ENCODE assay signal across 9 cellular contexts in genomic region chr1:224736619-224737352, GRCh38.
A peak's percentile ranks its signal among the peaks of the same experiment; 100 is the strongest.
DNase-seq lines count a peak whose midpoint lies in the region; ATAC-seq and TF ChIP-seq lines count a peak whose summit lies in the region.
"Had no signal": no experiment of that assay in that cellular context is flagged by ENCODE, and none has a peak within 500 bp of the region (broad histone marks: within the 10 kb centered on the region; RNA-seq: fewer than 3 reads in every experiment).

No MANE protein-coding gene starts in this region.

- H3K4me1 Mint-ChIP-seq in stimulated activated naive B cell treated with anti-CD40 and anti-IgM and Interleukin-4, amounts not matched to agents 10 μg/mL and 1 μg/mL and 100 μg/mL, for 72 hours = peaks cover 10 to 28% of the 10 kb centered on the region in 2 donors

- no peak overlapping the region for H3K4me3 ChIP-seq in fibroblast of the aortic adventitia (ENCODE audit: low read depth, low read length)

- H3K36me3 Mint-ChIP-seq in stimulated activated naive B cell treated with anti-CD40 and anti-IgM and Interleukin-4, amounts not matched to agents 10 μg/mL and 1 μg/mL and 100 μg/mL, for 72 hours = no peaks in the 10 kb centered on the region
- H3K36me3 Mint-ChIP-seq: activated naive CD8-positive, alpha-beta T cell treated with anti-CD3 and anti-CD28 coated beads, Interleukin-2, amount 10 ng/mL, durations not matched to agents 7 days and 5 days had no signal

- peaks cover 4 to 6% of the 10 kb centered on the region in 2 donors for H3K27me3 Mint-ChIP-seq in stimulated activated naive B cell treated with anti-CD40 and anti-IgM and Interleukin-4, amounts not matched to agents 10 μg/mL and 1 μg/mL and 100 μg/mL, for 72 hours

- peak overlapping the region; percentile 42 for H3K27ac Mint-ChIP-seq in stimulated activated naive B cell treated with anti-CD40 and anti-IgM and Interleukin-4, amounts not matched to agents 10 μg/mL and 1 μg/mL and 100 μg/mL, for 72 hours
- H3K27ac Mint-ChIP-seq: activated naive CD8-positive, alpha-beta T cell treated with anti-CD3 and anti-CD28 coated beads, Interleukin-2, amount 10 ng/mL, durations not matched to agents 7 days and 5 days had no signal

- H3K4me3 Mint-ChIP-seq in stimulated activated naive B cell treated with anti-CD40 and anti-IgM and Interleukin-4, amounts not matched to agents 10 μg/mL and 1 μg/mL and 100 μg/mL, for 72 hours = peak overlapping the region; percentile 48 to 62
- H3K4me3 Mint-ChIP-seq: activated naive CD8-positive, alpha-beta T cell treated with anti-CD3 and anti-CD28 coated beads, Interleukin-2, amount 10 ng/mL, durations not matched to agents 7 days and 5 days had no signal

- ATAC-seq in GM19468 (IDR thresholded peaks at IDR 0.05; ENCODE audit: extremely low read depth, unreplicated experiment) = peak; percentile 34
- ATAC-seq in HG03457 (IDR thresholded peaks at IDR 0.05; ENCODE audit: unreplicated experiment) = peak; percentile 49
- ATAC-seq in stimulated activated naive B cell treated with anti-CD40 and anti-IgM and Interleukin-4, amounts not matched to agents 10 μg/mL and 1 μg/mL and 100 μg/mL, for 72 hours (replicated peaks) = peak; percentile 90 to 95

- DNase-seq in CD1c-positive myeloid dendritic cell (ENCODE audit: extremely low spot score) = peak; percentile 36
- peak; percentile 85 for DNase-seq in fibroblast of the aortic adventitia (ENCODE audit: low read depth)
- DNase-seq in stimulated activated naive B cell treated with anti-CD40 and anti-IgM and Interleukin-4, amounts not matched to agents 10 μg/mL and 1 μg/mL and 100 μg/mL, for 72 hours = peak; percentile 51
- no peak for DNase-seq in NCI-H82 (lab: John Stamatoyannopoulos, UW)
- DNase-seq in activated effector memory CD4-positive, alpha-beta T cell treated with Interleukin-2 at 50 U/mL for 16 hours = no peak
- no peak for DNase-seq in NCI-H2029 (lab: John Stamatoyannopoulos, UW)
- DNase-seq: activated naive CD8-positive, alpha-beta T cell treated with anti-CD3 and anti-CD28 coated beads, Interleukin-2, amount 10 ng/mL, durations not matched to agents 7 days and 5 days had no signal

- no peak for TF ChIP-seq CTCF in fibroblast of the aortic adventitia (IDR thresholded peaks at IDR 0.05; ENCODE audit: insufficient read depth, low read length)

- no peaks in the 10 kb centered on the region for H3K9me3 Mint-ChIP-seq in stimulated activated naive B cell treated with anti-CD40 and anti-IgM and Interleukin-4, amounts not matched to agents 10 μg/mL and 1 μg/mL and 100 μg/mL, for 72 hours
- H3K9me3 Mint-ChIP-seq: activated naive CD8-positive, alpha-beta T cell treated with anti-CD3 and anti-CD28 coated beads, Interleukin-2, amount 10 ng/mL, durations not matched to agents 7 days and 5 days had no signal

Comparison
In these comparisons a context has a peak if more than half of its experiments do, and no peak if none do; other contexts are left out.
1. DNase-seq: peak in CD1c-positive myeloid dendritic cell (single experiment), fibroblast of the aortic adventitia (single experiment) and stimulated activated naive B cell treated with anti-CD40 and anti-IgM and Interleukin-4, amounts not matched to agents 10 μg/mL and 1 μg/mL and 100 μg/mL, for 72 hours (single experiment); none in NCI-H82 (single experiment), activated effector memory CD4-positive, alpha-beta T cell treated with Interleukin-2 at 50 U/mL for 16 hours (single experiment) and NCI-H2029 (single experiment).
2. ATAC-seq: peak in every context shown above with its lines; median percentile 92 in stimulated activated naive B cell treated with anti-CD40 and anti-IgM and Interleukin-4, amounts not matched to agents 10 μg/mL and 1 μg/mL and 100 μg/mL, for 72 hours; 49 in HG03457; 34 in GM19468.